ENCODE assay signal across 8 cellular contexts in genomic region chr20:41617059-41617921, GRCh38. TPM values are rescaled to one million over a fixed set of nuclear protein-coding genes. Genes with fewer than 3 reads are reported as not detected.
DNase-seq lines count a peak whose midpoint lies in the region; ATAC-seq, FAIRE-seq and TF ChIP-seq lines count a peak whose summit lies in the region.

No MANE protein-coding gene starts in this region.

- peaks cover 0 to 7% of the 10 kb centered on the region in 2 donors for H3K4me1 ChIP-seq in small intestine (ENCODE audit: control insufficient read depth in 2 of 2, insufficient read depth in 1 of 2, low read depth in 1 of 2, low read length in 1 of 2)

- H3K9me3 ChIP-seq in SU-DHL-6 (ENCODE audit: insufficient read depth, low read length): no peaks in the 10 kb centered on the region
- no peaks in the 10 kb centered on the region for H3K9me3 ChIP-seq in small intestine (ENCODE audit: control insufficient read depth, low read depth)

- no peak overlapping the region for H3K27ac ChIP-seq in SU-DHL-6 (ENCODE audit: low read depth, low read length)
- H3K27ac ChIP-seq in small intestine (ENCODE audit: low read depth in 1 of 2, low read length in 1 of 2): peak overlapping the region in 1 of 2 donors; percentile 34

- H2AFZ ChIP-seq in SU-DHL-6 (ENCODE audit: low read depth, low read length, severe bottlenecking): no peak overlapping the region

- ATAC-seq in GM18907 (IDR thresholded peaks at IDR 0.05; ENCODE audit: unreplicated experiment) (peak; percentile 19), HG03457 (IDR thresholded peaks at IDR 0.05; ENCODE audit: unreplicated experiment) (peak; percentile 5)

- H3K27me3 ChIP-seq in SU-DHL-6 (ENCODE audit: low read length): no peaks in the 10 kb centered on the region
- no peaks in the 10 kb centered on the region for H3K27me3 ChIP-seq in small intestine (ENCODE audit: control insufficient read depth in 2 of 2, insufficient read depth in 2 of 2, low read length in 2 of 2)

- no peaks in the 10 kb centered on the region for H3K36me3 ChIP-seq in SU-DHL-6 (ENCODE audit: low read length)
- no peaks in the 10 kb centered on the region for H3K36me3 ChIP-seq in small intestine (ENCODE audit: control insufficient read depth in 2 of 2, insufficient read depth in 2 of 2, low read length in 2 of 2)

- H3K4me3 ChIP-seq in SU-DHL-6 (ENCODE audit: insufficient read depth, low read length, poor library complexity, severe bottlenecking) (peak overlapping the region; percentile 95), small intestine (ENCODE audit: low read depth in 1 of 2, low read length in 2 of 2) (peak overlapping the region; percentile 95 to 99)

- no peak for TF ChIP-seq CTCF in SU-DHL-6 (IDR thresholded peaks at IDR 0.05; ENCODE audit: insufficient read depth, low read length, poor library complexity, severe bottlenecking)

- peak overlapping the region; percentile 77 for H3K4me2 ChIP-seq in SU-DHL-6 (ENCODE audit: low read depth, low read length, poor library complexity, severe bottlenecking)

- peak overlapping the region; percentile 63 for H3K9ac ChIP-seq in SU-DHL-6 (ENCODE audit: low read length)

- H3K79me2 ChIP-seq in SU-DHL-6 (ENCODE audit: insufficient read depth, low read length): peaks cover 47% of the 10 kb centered on the region

- FAIRE-seq in small intestine (lab: Jason Lieb, UNC): no peak

- in situ Hi-C loops in ACHN (cut with HindIII; ENCODE audit: low pct_ligation_motif_present, low pct_unique_long_range_greater_than_20kb, low sequenced_read_pairs): no loop called here

- peaks cover 34% of the 10 kb centered on the region for H4K20me1 ChIP-seq in SU-DHL-6 (ENCODE audit: low read depth, low read length)

- H3K9me2 ChIP-seq in SU-DHL-6 (replicated peaks; ENCODE audit: insufficient read depth, low read length): no peaks in the 10 kb centered on the region

- 0 out of 2 replicates have a peak, but pooled peaks cover 6% of the 10 kb centered on the region for H3F3A ChIP-seq in SU-DHL-6 (ENCODE audit: insufficient read depth)

- WGBS in small intestine, 3 donors: 2 to 3% (median 2%) methylated on average over 27 to 38 of the region's 38 CpGs

- DNase-seq in ACHN (peak; percentile 30), astrocyte of the hippocampus (ENCODE audit: low read depth, low spot score) (peak; percentile 50), iPS-NIHi11 (ENCODE audit: low spot score) (peak; percentile 61), small intestine (peak; percentile 15), middle frontal gyrus (ENCODE audit: extremely low spot score, low spot score) (no peak)

RNA-seq across cellular contexts. Expression of gene CHD6, which starts 0.9 kb away (rescaled TPM):
- polyA plus RNA-seq in small intestine: 10 to 100 TPM in 2 of 3 donors, 1 to 10 TPM in 1; 5.3 to 46.7 (median 11.6) TPM
